In the genomic region with DNA sequence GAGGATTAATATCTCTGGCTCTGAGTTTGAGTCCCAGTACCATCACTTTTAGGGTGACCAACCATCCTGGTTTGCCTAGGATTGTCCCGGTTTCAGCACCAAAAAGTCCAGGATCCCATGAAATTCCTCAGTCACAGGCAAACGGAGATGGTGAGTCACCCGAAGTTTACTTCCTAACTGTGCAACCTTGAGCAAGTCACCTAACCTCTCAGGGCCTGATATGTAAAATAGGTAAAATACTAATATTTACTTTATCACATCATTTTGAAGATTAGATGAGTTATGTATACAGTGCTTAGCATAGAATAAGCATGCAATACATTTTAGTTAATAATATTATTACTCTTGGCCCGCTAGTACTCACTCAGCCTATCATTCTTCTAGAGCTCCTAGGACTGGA, we compare ENCODE assay signal across 9 cellular contexts.
"Had no signal": no experiment of that assay in that cellular context is flagged by ENCODE, and none has a peak within 500 bp of the region (broad histone marks: within the 10 kb centered on the region; RNA-seq: fewer than 3 reads in every experiment).

No MANE protein-coding gene starts in this region.

- H3K36me3 Mint-ChIP-seq: IgD-negative memory B cell had no signal

- H3K4me3 Mint-ChIP-seq: HFFc6, IgD-negative memory B cell had no signal

- H3K9me3 ChIP-seq: HAP-1 had no signal

- H3K4me2 ChIP-seq: KMS-11 had no signal

- H3K9me3 Mint-ChIP-seq: HFFc6 had no signal

- H2AFZ ChIP-seq: GM23248 had no signal

- H3K4me1 Mint-ChIP-seq: IgD-negative memory B cell had no signal

- H3K9ac ChIP-seq: GM23248, KMS-11 had no signal

- H3K4me3 ChIP-seq: GM23248, HAP-1 had no signal

- H3K27ac ChIP-seq: GM23248, HL-60, KMS-11 had no signal

- DNase-seq: GM23248, GOT3, H7, HFFc6, KBM-7 had no signal

- H3K27me3 Mint-ChIP-seq: IgD-negative memory B cell had no signal

- H3K36me3 ChIP-seq: HAP-1 had no signal

- H3K27ac Mint-ChIP-seq: HFFc6, IgD-negative memory B cell had no signal
